8 cellular contexts compared by ENCODE assay signal in genomic region chr15:81000144-81000625, GRCh38. TPM values are rescaled to one million over a fixed set of nuclear protein-coding genes. Genes with fewer than 3 reads are reported as not detected.
A peak's percentile ranks its signal among the peaks of the same experiment; 100 is the strongest.
DNase-seq lines count a peak whose midpoint lies in the region; ATAC-seq lines count a peak whose summit lies in the region.

No MANE protein-coding gene starts in this region.

- peak overlapping the region; percentile 83 to 99 (median 95) for H3K4me2 ChIP-seq in BLaER1 treated with 17β-estradiol and CSF1 and Interleukin-3, amounts not matched to agents 10 nM and 100 nM

- H3K4me1 ChIP-seq in BLaER1 treated with 17β-estradiol and CSF1 and Interleukin-3, amounts not matched to agents 10 nM and 100 nM, result peaks cover 41 to 53% (median 49%) of the 10 kb centered on the region in 10 experiments

- peak overlapping the region; percentile 93 to 99 (median 99) for H3K27ac Mint-ChIP-seq in immature natural killer cell
- peak overlapping the region; percentile 94 for H3K27ac Mint-ChIP-seq in stimulated activated naive B cell treated with anti-CD40 and anti-IgM and Interleukin-4, amounts not matched to agents 10 μg/mL and 1 μg/mL and 100 μg/mL, for 72 hours

- peak overlapping the region; percentile 81 to 99 (median 96) for H3K4me3 ChIP-seq in BLaER1 treated with 17β-estradiol and CSF1 and Interleukin-3, amounts not matched to agents 10 nM and 100 nM

- peaks cover 33 to 42% of the 10 kb centered on the region in 2 donors for H3K4me1 Mint-ChIP-seq in immature natural killer cell
- peaks cover 29 to 45% of the 10 kb centered on the region in 2 donors for H3K4me1 Mint-ChIP-seq in stimulated activated naive B cell treated with anti-CD40 and anti-IgM and Interleukin-4, amounts not matched to agents 10 μg/mL and 1 μg/mL and 100 μg/mL, for 72 hours

- H3K9me3 Mint-ChIP-seq in immature natural killer cell, result peaks cover 0 to 2% (median 0%) of the 10 kb centered on the region in 6 donors
- no peaks in the 10 kb centered on the region for H3K9me3 Mint-ChIP-seq in stimulated activated naive B cell treated with anti-CD40 and anti-IgM and Interleukin-4, amounts not matched to agents 10 μg/mL and 1 μg/mL and 100 μg/mL, for 72 hours

- DNase-seq in amniotic epithelial cell (ENCODE audit: low read depth) (peak; percentile 20), immature natural killer cell (peak in 1 of 3 donors; percentile 13), DMS153 treated with DMSO at 0.1 percent for 48 hours (lab: John Stamatoyannopoulos, UW; ENCODE audit: unreplicated experiment) (no peak)
- DNase-seq in stimulated activated naive B cell treated with anti-CD40 and anti-IgM and Interleukin-4, amounts not matched to agents 10 μg/mL and 1 μg/mL and 100 μg/mL, for 72 hours, result no peak
- no peak for DNase-seq in activated CD8-positive, alpha-beta memory T cell treated with anti-CD3 and anti-CD28 coated beads, Interleukin-2, amount 50 U/mL, for 4 hours

- peaks cover 9 to 13% (median 10%) of the 10 kb centered on the region in 3 donors for H3K27me3 Mint-ChIP-seq in immature natural killer cell (ENCODE audit: low read depth in 3 of 3)
- H3K27me3 Mint-ChIP-seq in stimulated activated naive B cell treated with anti-CD40 and anti-IgM and Interleukin-4, amounts not matched to agents 10 μg/mL and 1 μg/mL and 100 μg/mL, for 72 hours, result no peaks in the 10 kb centered on the region

- H3K36me3 ChIP-seq in BLaER1 treated with 17β-estradiol and CSF1 and Interleukin-3, amounts not matched to agents 10 nM and 100 nM, result peaks cover 18 to 32% (median 27%) of the 10 kb centered on the region in 11 experiments; a peak in 21 of 22 replicates

- peak overlapping the region; percentile 92 to 98 (median 97) for H3K4me3 Mint-ChIP-seq in immature natural killer cell
- peak overlapping the region; percentile 89 to 91 for H3K4me3 Mint-ChIP-seq in stimulated activated naive B cell treated with anti-CD40 and anti-IgM and Interleukin-4, amounts not matched to agents 10 μg/mL and 1 μg/mL and 100 μg/mL, for 72 hours

- H3K27me3 ChIP-seq in BLaER1 treated with 17β-estradiol and CSF1 and Interleukin-3, amounts not matched to agents 10 nM and 100 nM, result no peaks in the 10 kb centered on the region

- H3K9me3 ChIP-seq in BLaER1 treated with 17β-estradiol and CSF1 and Interleukin-3, amounts not matched to agents 10 nM and 100 nM (replicated peaks in 1 of 11), result peaks cover 0 to 8% (median 5%) of the 10 kb centered on the region in 11 experiments; a peak in 10 of 22 replicates

- H3K9ac ChIP-seq in BLaER1 treated with 17β-estradiol and CSF1 and Interleukin-3, amounts not matched to agents 10 nM and 100 nM, result peak overlapping the region; percentile 95 to 100 (median 99)

- H3K27ac ChIP-seq in BLaER1 treated with 17β-estradiol and CSF1 and Interleukin-3, amounts not matched to agents 10 nM and 100 nM, result peak overlapping the region; percentile 94 to 100 (median 99)

- H4K20me1 ChIP-seq in BLaER1 treated with 17β-estradiol and CSF1 and Interleukin-3, amounts not matched to agents 10 nM and 100 nM, result peaks cover 29 to 37% (median 34%) of the 10 kb centered on the region in 11 experiments; a peak in 21 of 22 replicates

- ATAC-seq in HG03460 (IDR thresholded peaks at IDR 0.05; ENCODE audit: unreplicated experiment) (peak; percentile 1), HG03045 (IDR thresholded peaks at IDR 0.05; ENCODE audit: unreplicated experiment) (no peak)
- no peak for ATAC-seq in stimulated activated naive B cell treated with anti-CD40 and anti-IgM and Interleukin-4, amounts not matched to agents 10 μg/mL and 1 μg/mL and 100 μg/mL, for 72 hours (replicated peaks)

- H3K36me3 Mint-ChIP-seq in immature natural killer cell, result peaks cover 0 to 9% (median 5%) of the 10 kb centered on the region in 3 donors
- H3K36me3 Mint-ChIP-seq in stimulated activated naive B cell treated with anti-CD40 and anti-IgM and Interleukin-4, amounts not matched to agents 10 μg/mL and 1 μg/mL and 100 μg/mL, for 72 hours, result peaks cover 14 to 17% of the 10 kb centered on the region in 2 donors

RNA-seq across cellular contexts. Expression of gene TLNRD1, which starts 0.5 kb away (rescaled TPM):
- 1 to 10 TPM; 2.6 to 5.4 (median 3.4) TPM for polyA plus RNA-seq in immature natural killer cell

RNA-seq across cellular contexts. Expression of gene MESD, which starts 10.6 kb away (rescaled TPM):
- 10 to 100 TPM; 22.3 to 39.6 (median 32.1) TPM for polyA plus RNA-seq in immature natural killer cell
